In the genomic region with DNA sequence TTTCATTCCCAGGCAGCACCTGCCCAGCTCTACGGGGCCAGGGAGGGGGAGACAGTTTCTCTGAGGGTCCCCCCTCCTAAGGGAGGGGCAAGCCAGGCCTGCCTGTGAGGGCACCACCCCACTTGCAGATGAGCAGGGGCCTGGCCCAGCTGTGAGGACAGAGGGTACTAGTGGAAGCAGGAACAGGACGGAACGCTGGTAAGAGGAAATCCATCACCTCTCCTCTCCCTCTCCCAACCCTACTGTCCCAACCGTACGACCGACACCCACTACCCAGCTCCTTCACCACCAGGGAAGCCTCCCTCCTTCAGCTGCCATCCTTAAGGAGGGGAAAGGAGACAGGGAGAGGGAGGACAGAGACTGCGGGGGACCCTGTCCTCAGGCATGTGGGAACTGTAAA, we compare ENCODE assay signal across 26 cellular contexts. TPM values are rescaled to one million over a fixed set of nuclear protein-coding genes. Genes with fewer than 3 reads are reported as not detected.
"Had no signal": no experiment of that assay in that cellular context is flagged by ENCODE, and none has a peak within 500 bp of the region (broad histone marks: within the 10 kb centered on the region; RNA-seq: fewer than 3 reads in every experiment).

No MANE protein-coding gene starts in this region.

- H3K36me3 Mint-ChIP-seq: activated naive CD8-positive, alpha-beta T cell treated with anti-CD3 and anti-CD28 coated beads, Interleukin-2, amount 10 ng/mL, durations not matched to agents 7 days and 5 days; T-cell had no signal

- H3K27ac Mint-ChIP-seq: activated CD4-positive, alpha-beta memory T cell treated with anti-CD3 and anti-CD28 coated beads, Interleukin-2, amount 10 ng/mL, durations not matched to agents 7 days and 5 days; activated CD4-positive, alpha-beta T cell treated with anti-CD3 and anti-CD28 coated beads for 36 hours; activated naive CD8-positive, alpha-beta T cell treated with anti-CD3 and anti-CD28 coated beads, Interleukin-2, amount 10 ng/mL, durations not matched to agents 7 days and 5 days; T-cell had no signal

- H3K27ac ChIP-seq: adrenal gland, breast epithelium, Peyer's patch, VCaP had no signal

- DNase-seq: activated CD4-positive, alpha-beta memory T cell treated with anti-CD3 and anti-CD28 coated beads, Interleukin-2, amount 10 ng/mL, durations not matched to agents 7 days and 5 days; activated CD4-positive, alpha-beta T cell treated with anti-CD3 and anti-CD28 coated beads for 36 hours; activated CD4-positive, alpha-beta T cell treated with anti-CD3 and anti-CD28 coated beads, Interleukin-2, amount 50 U/mL, for 1 hour; activated naive CD4-positive, alpha-beta T cell treated with anti-CD3 and anti-CD28 coated beads, Interleukin-2, amount 50 U/mL, for 16 hours; activated naive CD8-positive, alpha-beta T cell treated with anti-CD3 and anti-CD28 coated beads, Interleukin-2, amount 10 ng/mL, durations not matched to agents 7 days and 5 days; activated T-cell treated with anti-CD3 and anti-CD28 coated beads for 4 hours; activated T-cell treated with anti-CD3 and anti-CD28 coated beads, Interleukin-2, amount 50 U/mL, for 48 hours; adrenal gland; aorta; caudate nucleus; Kasumi-1; KBM-7; NCI-H1092; NCI-H1436; NCI-H1694 treated with DMSO at 0.1 percent for 48 hours; NCI-H2029 treated with DMSO at 0.1 percent for 48 hours; NCI-H510A treated with DMSO at 0.1 percent for 48 hours; NK-92 treated with Interleukin-12 subunit alpha and Interleukin-12 subunit beta, amount 100 ng/mL, for 24 hours; Peyer's patch; SHP77; T-cell; T-helper 2 cell had no signal

- H3K4me3 Mint-ChIP-seq: activated CD4-positive, alpha-beta memory T cell treated with anti-CD3 and anti-CD28 coated beads, Interleukin-2, amount 10 ng/mL, durations not matched to agents 7 days and 5 days; activated CD4-positive, alpha-beta T cell treated with anti-CD3 and anti-CD28 coated beads for 36 hours; activated naive CD8-positive, alpha-beta T cell treated with anti-CD3 and anti-CD28 coated beads, Interleukin-2, amount 10 ng/mL, durations not matched to agents 7 days and 5 days; T-cell had no signal

- H3K27me3 ChIP-seq: adrenal gland, Peyer's patch had no signal

- ATAC-seq: activated CD4-positive, alpha-beta T cell treated with anti-CD3 and anti-CD28 coated beads for 36 hours had no signal

- H3K9me3 Mint-ChIP-seq: activated CD4-positive, alpha-beta memory T cell treated with anti-CD3 and anti-CD28 coated beads, Interleukin-2, amount 10 ng/mL, durations not matched to agents 7 days and 5 days; activated naive CD8-positive, alpha-beta T cell treated with anti-CD3 and anti-CD28 coated beads, Interleukin-2, amount 10 ng/mL, durations not matched to agents 7 days and 5 days; T-cell had no signal

- H3K36me3 ChIP-seq: adrenal gland, breast epithelium, Peyer's patch had no signal

- H3K4me3 ChIP-seq: adrenal gland, breast epithelium, Peyer's patch had no signal

- H3K4me1 Mint-ChIP-seq: activated CD4-positive, alpha-beta memory T cell treated with anti-CD3 and anti-CD28 coated beads, Interleukin-2, amount 10 ng/mL, durations not matched to agents 7 days and 5 days; activated CD4-positive, alpha-beta T cell treated with anti-CD3 and anti-CD28 coated beads for 36 hours; activated naive CD8-positive, alpha-beta T cell treated with anti-CD3 and anti-CD28 coated beads, Interleukin-2, amount 10 ng/mL, durations not matched to agents 7 days and 5 days; T-cell had no signal

- H3K4me1 ChIP-seq: adrenal gland, breast epithelium, Peyer's patch had no signal

- H3K9me3 ChIP-seq: adrenal gland, breast epithelium, Peyer's patch had no signal

RNA-seq across cellular contexts. Expression of a gene that starts 12.7 kb away (rescaled TPM):
- total RNA-seq: activated CD4-positive, alpha-beta memory T cell treated with anti-CD3 and anti-CD28 coated beads, Interleukin-2, amount 10 ng/mL, durations not matched to agents 7 days and 5 days; activated CD8-positive, alpha-beta memory T cell treated with anti-CD3 and anti-CD28 coated beads for 36 hours; activated naive CD8-positive, alpha-beta T cell treated with anti-CD3 and anti-CD28 coated beads, Interleukin-2, amount 10 ng/mL, durations not matched to agents 7 days and 5 days; SK-MEL-5 had no signal
